Comparison of ENCODE assay signal across 15 cellular contexts in the genomic region with DNA sequence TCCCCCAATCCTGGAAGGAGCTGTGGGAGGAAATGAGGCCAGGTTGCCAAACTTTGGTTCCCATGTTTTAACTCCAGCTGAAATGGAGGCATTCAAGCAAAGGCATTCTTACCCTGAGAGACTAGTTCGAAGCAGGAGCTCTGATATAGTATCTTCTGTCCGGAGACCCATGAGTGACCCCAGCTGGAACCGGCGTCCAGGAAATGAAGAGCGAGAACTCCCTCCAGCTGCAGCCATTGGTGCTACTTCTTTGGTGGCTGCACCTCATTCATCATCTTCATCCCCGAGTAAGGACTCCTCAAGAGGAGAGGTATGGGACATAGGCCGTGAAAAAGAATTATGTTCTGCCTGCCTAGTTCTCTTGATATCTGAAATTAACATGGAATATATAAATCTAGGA.
"Had no signal": no experiment of that assay in that cellular context is flagged by ENCODE, and none has a peak within 500 bp of the region (broad histone marks: within the 10 kb centered on the region; RNA-seq: fewer than 3 reads in every experiment).

No MANE protein-coding gene starts in this region.

- H3K27me3 ChIP-seq: esophagus squamous epithelium, pancreas had no signal

- H3K27ac Mint-ChIP-seq: activated naive CD4-positive, alpha-beta T cell treated with anti-CD3 and anti-CD28 coated beads for 36 hours; activated T-helper 17 cell treated with anti-CD3 and anti-CD28 coated beads, Interleukin-2, amount 50 U/mL, for 72 hours had no signal

- H3K27ac ChIP-seq: coronary artery, esophagus squamous epithelium, lower lobe of right lung, pancreas had no signal

- H3K4me3 ChIP-seq: coronary artery, esophagus squamous epithelium, lower lobe of right lung, pancreas had no signal

- DNase-seq: activated CD4-positive, alpha-beta T cell treated with anti-CD3 and anti-CD28 coated beads, Interleukin-2, amount 50 U/mL, for 4 hours; activated naive CD4-positive, alpha-beta T cell treated with anti-CD3 and anti-CD28 coated beads for 36 hours; activated T-cell treated with anti-CD3 and anti-CD28 coated beads for 4 hours; effector CD4-positive, alpha-beta T cell; esophagus squamous epithelium; foreskin fibroblast; hypothalamus; lower lobe of right lung; midbrain; pancreas; stimulated activated CD4-positive, alpha-beta T cell treated with anti-CD3 and anti-CD28 coated beads, Interleukin-12 subunit alpha, Interleukin-12 subunit beta, amount 100 ng/mL, for 4 hours; stimulated activated CD4-positive, alpha-beta T cell treated with anti-CD3 and anti-CD28 coated beads, Interleukin-2, amount 100 ng/mL, for 24 hours had no signal

- H3K27me3 Mint-ChIP-seq: activated T-helper 17 cell treated with anti-CD3 and anti-CD28 coated beads, Interleukin-2, amount 50 U/mL, for 72 hours had no signal

- H3K9me3 ChIP-seq: esophagus squamous epithelium, lower lobe of right lung, pancreas had no signal

- H3K4me1 ChIP-seq: esophagus squamous epithelium, pancreas had no signal

- ATAC-seq: activated CD4-positive, CD25-positive, alpha-beta regulatory T cell treated with anti-CD3 and anti-CD28 coated beads, Interleukin-2, amount 50 U/mL, for 24 hours; activated T-helper 17 cell treated with anti-CD3 and anti-CD28 coated beads, Interleukin-2, amount 50 U/mL, for 72 hours; lower lobe of right lung; pancreas had no signal

- H3K4me3 Mint-ChIP-seq: activated naive CD4-positive, alpha-beta T cell treated with anti-CD3 and anti-CD28 coated beads for 36 hours; activated T-helper 17 cell treated with anti-CD3 and anti-CD28 coated beads, Interleukin-2, amount 50 U/mL, for 72 hours had no signal
